31 cellular contexts compared by ENCODE assay signal in the genomic region with DNA sequence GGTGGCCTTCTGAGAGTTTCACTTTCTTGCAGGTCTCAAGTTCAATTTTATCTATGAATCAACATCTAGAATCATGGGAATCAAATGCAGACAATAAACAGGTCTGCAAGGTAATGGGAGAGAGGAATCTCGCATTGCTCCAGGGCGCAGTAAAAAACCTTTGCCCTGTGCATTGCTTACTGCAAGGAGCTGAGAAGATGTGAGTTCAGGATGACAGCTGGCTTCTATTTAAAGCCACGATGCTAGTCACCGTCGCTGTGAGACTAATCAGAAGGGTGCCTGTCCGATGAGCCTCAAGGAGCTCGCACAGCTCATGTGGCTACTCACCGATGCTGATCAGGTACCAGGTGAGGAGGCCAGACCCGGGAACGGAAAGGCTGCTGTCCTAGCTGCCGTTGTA. TPM values are rescaled to one million over a fixed set of nuclear protein-coding genes. Genes with fewer than 3 reads are reported as not detected.
"Had no signal": no experiment of that assay in that cellular context is flagged by ENCODE, and none has a peak within 500 bp of the region (broad histone marks: within the 10 kb centered on the region; RNA-seq: fewer than 3 reads in every experiment).

No MANE protein-coding gene starts in this region.

- H3K4me3 ChIP-seq: adrenal gland, SK-N-MC, stomach, thoracic aorta, upper lobe of right lung had no signal

- ATAC-seq: activated T-cell treated with anti-CD3 and anti-CD28 coated beads, Interleukin-2, amount 50 U/mL, for 4 hours; stimulated activated memory B cell treated with anti-CD40 and anti-IgM and Interleukin-4, amounts not matched to agents 10 μg/mL and 1 μg/mL and 100 μg/mL, for 72 hours; T-helper 17 cell; upper lobe of right lung had no signal

- H3K9me3 Mint-ChIP-seq: activated T-cell treated with anti-CD3 and anti-CD28 coated beads, Interleukin-2, amount 50 U/mL, for 4 hours; activated T-helper 2 cell treated with anti-CD3 and anti-CD28 coated beads, Interferon-gamma antibody, Interleukin-2, Interleukin-4, amounts not matched to agents 10 μg/mL and 5 μg/mL and 100 μg/mL, durations not matched to agents 14 hours and 24 hours and 36 hours; stimulated activated memory B cell treated with anti-CD40 and anti-IgM and Interleukin-4, amounts not matched to agents 10 μg/mL and 1 μg/mL and 100 μg/mL, for 72 hours had no signal

- H3K27ac Mint-ChIP-seq: activated naive CD8-positive, alpha-beta T cell; activated T-helper 2 cell treated with anti-CD3 and anti-CD28 coated beads, Interferon-gamma antibody, Interleukin-2, Interleukin-4, amounts not matched to agents 10 μg/mL and 5 μg/mL and 100 μg/mL, durations not matched to agents 14 hours and 24 hours and 36 hours; stimulated activated memory B cell treated with anti-CD40 and anti-IgM and Interleukin-4, amounts not matched to agents 10 μg/mL and 1 μg/mL and 100 μg/mL, for 72 hours; T-helper 17 cell had no signal

- H3K9me3 ChIP-seq: adrenal gland, stomach, thoracic aorta, upper lobe of right lung had no signal

- H3K27me3 Mint-ChIP-seq: activated naive CD8-positive, alpha-beta T cell; stimulated activated memory B cell treated with anti-CD40 and anti-IgM and Interleukin-4, amounts not matched to agents 10 μg/mL and 1 μg/mL and 100 μg/mL, for 72 hours; T-helper 17 cell had no signal

- H3K27ac ChIP-seq: adrenal gland, SK-N-MC, thoracic aorta, upper lobe of right lung had no signal

- DNase-seq: activated CD4-positive, alpha-beta T cell treated with anti-CD3 and anti-CD28 coated beads for 4 hours; activated CD4-positive, alpha-beta T cell treated with anti-CD3 and anti-CD28 coated beads, Interleukin-2, amount 50 U/mL, for 48 hours; activated CD4-positive, CD25-positive, alpha-beta regulatory T cell; activated CD8-positive, alpha-beta memory T cell treated with anti-CD3 and anti-CD28 coated beads, Interleukin-2, amount 50 U/mL, for 48 hours; activated naive CD4-positive, alpha-beta T cell; activated T-cell treated with anti-CD3 and anti-CD28 coated beads, Interleukin-2, amount 50 U/mL, for 4 hours; adrenal gland; cerebellar nuclear complex; effector CD8-positive, alpha-beta T cell; foreskin melanocyte; glutamatergic neuron; hypothalamus; mesenchymal stem cell; nucleus accumbens; stimulated activated CD4-positive, alpha-beta T cell treated with anti-CD3 and anti-CD28 coated beads, Interleukin-1b, Interleukin-23, amount 100 ng/mL, for 48 hours; stomach; SW 1271; T-helper 17 cell; upper lobe of right lung had no signal

- H3K4me1 ChIP-seq: adrenal gland, upper lobe of right lung had no signal

- H3K27me3 ChIP-seq: adrenal gland, stomach, upper lobe of right lung had no signal

- H3K4me3 Mint-ChIP-seq: activated naive CD8-positive, alpha-beta T cell; activated T-cell treated with anti-CD3 and anti-CD28 coated beads, Interleukin-2, amount 50 U/mL, for 4 hours; stimulated activated memory B cell treated with anti-CD40 and anti-IgM and Interleukin-4, amounts not matched to agents 10 μg/mL and 1 μg/mL and 100 μg/mL, for 72 hours; T-helper 17 cell had no signal

RNA-seq across cellular contexts. Expression of a gene that starts 30.2 kb away (rescaled TPM):
- total RNA-seq: activated T-helper 2 cell treated with anti-CD3 and anti-CD28 coated beads, Interferon-gamma antibody, Interleukin-2, Interleukin-4, amounts not matched to agents 10 μg/mL and 5 μg/mL and 100 μg/mL, durations not matched to agents 14 hours and 24 hours and 36 hours; thoracic aorta had no signal
- polyA plus RNA-seq: neural cell had no signal

RNA-seq across cellular contexts. Expression of a gene that starts 37.9 kb away (rescaled TPM):
- total RNA-seq: activated CD8-positive, alpha-beta memory T cell treated with anti-CD3 and anti-CD28 coated beads for 36 hours; activated T-helper 2 cell treated with anti-CD3 and anti-CD28 coated beads, Interferon-gamma antibody, Interleukin-2, Interleukin-4, amounts not matched to agents 10 μg/mL and 5 μg/mL and 100 μg/mL, durations not matched to agents 14 hours and 24 hours and 36 hours; astrocyte; lower leg skin; mononuclear cell; renal cortical epithelial cell; T-helper 17 cell; thoracic aorta; upper lobe of right lung had no signal
- polyA plus RNA-seq: esophagus, neural cell, stomach had no signal

RNA-seq across cellular contexts. Expression of a gene that starts 44.5 kb away (rescaled TPM):
- total RNA-seq: activated CD8-positive, alpha-beta memory T cell treated with anti-CD3 and anti-CD28 coated beads for 36 hours; activated T-cell treated with anti-CD3 and anti-CD28 coated beads, Interleukin-2, amount 50 U/mL, for 4 hours; activated T-helper 2 cell treated with anti-CD3 and anti-CD28 coated beads, Interferon-gamma antibody, Interleukin-2, Interleukin-4, amounts not matched to agents 10 μg/mL and 5 μg/mL and 100 μg/mL, durations not matched to agents 14 hours and 24 hours and 36 hours; adrenal gland; astrocyte; lower leg skin; mononuclear cell; renal cortical epithelial cell; T-helper 17 cell; upper lobe of right lung had no signal
- polyA plus RNA-seq: neural cell had no signal
